ENCODE assay signal across 8 cellular contexts in the genomic region with DNA sequence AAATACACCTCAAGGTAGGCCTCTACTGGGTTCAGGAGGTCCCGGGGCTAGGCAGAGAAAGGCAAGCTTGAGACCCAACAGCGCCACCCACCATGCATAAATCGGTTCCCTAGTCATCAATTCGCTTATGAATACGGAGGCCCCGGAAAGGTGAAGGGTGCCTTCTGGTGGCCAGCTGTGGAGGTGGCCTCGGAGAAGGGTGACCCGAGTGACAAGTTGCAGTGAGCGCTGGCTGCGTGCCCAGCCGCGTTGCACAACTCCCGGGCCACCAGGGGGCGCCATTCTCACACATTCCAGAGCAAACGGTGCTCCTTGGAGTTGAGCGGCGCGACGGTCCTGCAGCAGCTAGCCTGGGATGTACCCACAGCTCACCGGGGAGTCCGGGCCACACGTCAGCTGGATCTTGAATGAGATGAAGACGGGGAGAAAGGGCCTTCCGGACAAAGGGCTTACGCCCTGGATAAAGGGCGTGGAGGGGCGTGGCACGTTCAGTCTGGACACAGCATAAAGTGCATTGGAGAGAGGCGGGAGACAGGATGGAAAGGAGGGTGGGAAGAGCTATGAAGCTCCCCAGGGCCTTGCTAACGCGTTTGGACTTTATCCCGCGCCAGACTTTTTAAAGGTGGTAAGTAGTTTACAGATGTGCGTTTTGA. TPM values are rescaled to one million over a fixed set of nuclear protein-coding genes. Genes with fewer than 3 reads are reported as not detected.
A peak's percentile ranks its signal among the peaks of the same experiment; 100 is the strongest.
DNase-seq lines count a peak whose midpoint lies in the region; ATAC-seq, FAIRE-seq and TF ChIP-seq lines count a peak whose summit lies in the region.

No MANE protein-coding gene starts in this region.

- peak overlapping the region; percentile 91 for H3K27ac Mint-ChIP-seq in activated naive CD8-positive, alpha-beta T cell treated with anti-CD3 and anti-CD28 coated beads, Interleukin-2, amount 50 U/mL, for 24 hours

- TF ChIP-seq CTCF in left ventricle myocardium inferior (IDR thresholded peaks at IDR 0.05; ENCODE audit: borderline replicate concordance), result peak; percentile 97

- H3K4me1 ChIP-seq in left ventricle myocardium inferior (peaks cover 28% of the 10 kb centered on the region), rectal smooth muscle tissue (ENCODE audit: control insufficient read depth, insufficient read depth, low read length) (peaks cover 3% of the 10 kb centered on the region), aorta (ENCODE audit: control insufficient read depth in 1 of 2, insufficient read depth in 2 of 2, low read length in 2 of 2) (no peaks in the 10 kb centered on the region)

- H3K9ac ChIP-seq in rectal smooth muscle tissue (ENCODE audit: low read length), result no peak overlapping the region

- peak overlapping the region; percentile 85 for H3K27ac ChIP-seq in left ventricle myocardium inferior (replicated peaks)
- H3K27ac ChIP-seq in rectal smooth muscle tissue (ENCODE audit: low read depth, low read length), result no peak overlapping the region
- no peak overlapping the region for H3K27ac ChIP-seq in aorta (ENCODE audit: low read depth in 1 of 2, low read length in 2 of 2)

- no peak for TF ChIP-seq POLR2A in GM12891 (IDR thresholded peaks at IDR 0.05; ENCODE audit: low read depth, low read length)

- peaks cover 45% of the 10 kb centered on the region for H3K4me1 Mint-ChIP-seq in activated naive CD8-positive, alpha-beta T cell treated with anti-CD3 and anti-CD28 coated beads, Interleukin-2, amount 50 U/mL, for 24 hours

- H3K36me3 ChIP-seq in left ventricle myocardium inferior (no peaks in the 10 kb centered on the region), rectal smooth muscle tissue (ENCODE audit: control insufficient read depth, insufficient read depth, low read length) (no peaks in the 10 kb centered on the region), aorta (ENCODE audit: control insufficient read depth in 1 of 2, insufficient read depth in 2 of 2, low read length in 1 of 2) (no peaks in the 10 kb centered on the region)

- DNase-seq in GM12891 (ENCODE audit: insufficient read length, low spot score) (no peak), NCI-H1436 (lab: John Stamatoyannopoulos, UW) (peak; percentile 88), SW 1271 (lab: John Stamatoyannopoulos, UW) (peak; percentile 95), left ventricle myocardium inferior (peak; percentile 96), aorta (peak; percentile 96 to 99)
- peak; percentile 100 for DNase-seq in activated naive CD8-positive, alpha-beta T cell treated with anti-CD3 and anti-CD28 coated beads, Interleukin-2, amount 50 U/mL, for 24 hours

- H3K9me3 ChIP-seq in left ventricle myocardium inferior (replicated peaks) (no peaks in the 10 kb centered on the region), aorta (ENCODE audit: control insufficient read depth, low read length) (no peaks in the 10 kb centered on the region)

- peak overlapping the region; percentile 89 for H3K4me3 Mint-ChIP-seq in activated naive CD8-positive, alpha-beta T cell treated with anti-CD3 and anti-CD28 coated beads, Interleukin-2, amount 50 U/mL, for 24 hours

- H3K27me3 Mint-ChIP-seq in activated naive CD8-positive, alpha-beta T cell treated with anti-CD3 and anti-CD28 coated beads, Interleukin-2, amount 50 U/mL, for 24 hours, result no peaks in the 10 kb centered on the region

- H3K4me3 ChIP-seq in left ventricle myocardium inferior, result peak overlapping the region; percentile 58
- H3K4me3 ChIP-seq in rectal smooth muscle tissue (ENCODE audit: low read length), result peak overlapping the region; percentile 69
- H3K4me3 ChIP-seq in aorta (ENCODE audit: low read length in 2 of 2), result no peak overlapping the region

- H3K9me3 Mint-ChIP-seq in activated naive CD8-positive, alpha-beta T cell treated with anti-CD3 and anti-CD28 coated beads, Interleukin-2, amount 50 U/mL, for 24 hours, result no peaks in the 10 kb centered on the region

- intact Hi-C loops in left ventricle myocardium inferior (cut with micrococcal nuclease), result no loop called here
- intact Hi-C loops in aorta (cut with DNase I), result loop anchor here in 1 of 2 donors (5.0 kb wide), 2 partner anchors 371 to 429 kb away; no protein-coding TSS in a partner anchor

- 6 to 7% methylated on average over 34 of the region's 34 CpGs for WGBS in aorta, 2 donors

- H3K27me3 ChIP-seq in left ventricle myocardium inferior (ENCODE audit: low read depth) (no peaks in the 10 kb centered on the region), rectal smooth muscle tissue (ENCODE audit: control insufficient read depth, insufficient read depth, low read length) (no peaks in the 10 kb centered on the region), aorta (ENCODE audit: control insufficient read depth in 1 of 2, insufficient read depth in 2 of 2, low read length in 1 of 2) (no peaks in the 10 kb centered on the region)

- FAIRE-seq in GM12891 (lab: Jason Lieb, UNC), result peak; percentile 98

- no peaks in the 10 kb centered on the region for H3K36me3 Mint-ChIP-seq in activated naive CD8-positive, alpha-beta T cell treated with anti-CD3 and anti-CD28 coated beads, Interleukin-2, amount 50 U/mL, for 24 hours (ENCODE audit: low read depth)

- ATAC-seq in HG02840 (IDR thresholded peaks at IDR 0.05; ENCODE audit: low FRiP score, unreplicated experiment) (peak; percentile 89), aorta (ENCODE audit: low FRiP score) (peak; percentile 92)
- peak; percentile 88 for ATAC-seq in activated naive CD8-positive, alpha-beta T cell treated with anti-CD3 and anti-CD28 coated beads, Interleukin-2, amount 50 U/mL, for 24 hours

TF ChIP-seq in GM12891, 5 proteins besides CTCF, POLR2A, EP300 and RAD21:
- 0 out of 2 replicates have a peak, but pooled peaks have one; percentile 28 for TF ChIP-seq TAF1 (IDR thresholded peaks at IDR 0.05; ENCODE audit: low read depth, low read length)
- TF ChIP-seq POLR2AphosphoS5 (IDR thresholded peaks at IDR 0.05; ENCODE audit: low read depth, low read length), result no peak
- TF ChIP-seq POU2F2 (IDR thresholded peaks at IDR 0.05; ENCODE audit: low read depth, low read length), result peak; percentile 94
- no peak for TF ChIP-seq SPI1 (IDR thresholded peaks at IDR 0.05; ENCODE audit: low read depth, low read length)
- TF ChIP-seq PAX5 (IDR thresholded peaks at IDR 0.05; ENCODE audit: insufficient read depth, low read length, severe bottlenecking), result no peak

RNA-seq across cellular contexts. Expression of a gene that starts 20.4 kb away (rescaled TPM):
- 2,002 TPM for polyA plus RNA-seq in GM12891 (2012; ENCODE audit: low read depth, missing spikeins)
- 400 TPM for total RNA-seq in left ventricle myocardium inferior
- 1,000 to 10,000 TPM in 1 of 2 donors, 100 to 1,000 TPM in 1; 876 to 1,016 TPM for total RNA-seq in aorta
- 1,000 to 10,000 TPM; 1,527 to 2,217 TPM for polyA plus RNA-seq in aorta

RNA-seq across cellular contexts. Expression of a gene that starts 45.0 kb away (rescaled TPM):
- polyA plus RNA-seq in GM12891 (2012; ENCODE audit: low read depth, missing spikeins), result 0.09 TPM
- total RNA-seq in left ventricle myocardium inferior, result 0.49 TPM
- 1 to 10 TPM; 1.1 to 2.2 TPM for total RNA-seq in aorta
- 1 to 10 TPM in 1 of 2 donors, under 1 TPM in 1; 0.23 to 1.4 TPM for polyA plus RNA-seq in aorta

RNA-seq across cellular contexts. Expression of a gene that starts 45.1 kb away (rescaled TPM):
- 35.9 TPM for polyA plus RNA-seq in GM12891 (2012; ENCODE audit: low read depth, missing spikeins)
- total RNA-seq in left ventricle myocardium inferior (90.2 TPM), aorta (10 to 100 TPM; 59.1 to 66.7 TPM)
- 10 to 100 TPM; 37.2 to 42.2 TPM for polyA plus RNA-seq in aorta

Comparison
In these comparisons a context has a peak if more than half of its experiments do, and no peak if none do; other contexts are left out.
1. H3K4me3 ChIP-seq: peak in left ventricle myocardium inferior (single experiment) and rectal smooth muscle tissue (single experiment); none in aorta (0 of 2).
2. Peak in every context shown above with its lines, with median percentiles within 50 percentile points of each other: ATAC-seq.